10 cellular contexts compared by ENCODE assay signal in genomic region chr1:156692958-156693857, GRCh38. TPM values are rescaled to one million over a fixed set of nuclear protein-coding genes. Genes with fewer than 3 reads are reported as not detected.
DNase-seq lines count a peak whose midpoint lies in the region; ATAC-seq and TF ChIP-seq lines count a peak whose summit lies in the region.
"Had no signal": no experiment of that assay in that cellular context is flagged by ENCODE, and none has a peak within 500 bp of the region (broad histone marks: within the 10 kb centered on the region; RNA-seq: fewer than 3 reads in every experiment).

No MANE protein-coding gene starts in this region.

- intact Hi-C loops in activated CD8-positive, alpha-beta T cell treated with anti-CD3 and anti-CD28 coated beads for 36 hours (cut with micrococcal nuclease): no loop called here
- intact Hi-C loops in adrenal gland (cut with DNase I): loop anchor here in 1 of 2 donors (10.0 kb wide), 1 partner anchor 172 kb away; the partner anchor contains the start of gene NTRK1

- no peak overlapping the region for H3K27ac Mint-ChIP-seq in activated CD8-positive, alpha-beta T cell treated with anti-CD3 and anti-CD28 coated beads for 36 hours
- H3K27ac Mint-ChIP-seq: stimulated activated naive CD8-positive, alpha-beta T cell treated with anti-CD3 and anti-CD28 coated beads, Interleukin-15, Interleukin-2, amounts not matched to agents 100 ng/mL and 50 ng/mL, for 24 hours had no signal

- TF ChIP-seq POLR2A in adrenal gland (IDR thresholded peaks at IDR 0.05): no peak

- CTCF ChIA-PET in activated CD8-positive, alpha-beta T cell treated with anti-CD3 and anti-CD28 coated beads for 36 hours (lab: Charles Lee): interaction anchor here (1.5 to 13.3 kb wide), 3 partner anchors 10 to 33 kb away, joined by 5 to 396 read pairs (median 271); partner anchors contain the start of genes CRABP2, ISG20L2 and METTL25B

- H3K4me1 ChIP-seq in lung (ENCODE audit: control insufficient read depth in 2 of 2, insufficient read depth in 2 of 2, low read length in 2 of 2): peaks cover 0 to 4% of the 10 kb centered on the region in 2 donors
- peaks cover 0 to 7% of the 10 kb centered on the region in 2 donors for H3K4me1 ChIP-seq in adrenal gland (replicated peaks in 1 of 2)

- H3K27me3 Mint-ChIP-seq in activated CD8-positive, alpha-beta T cell treated with anti-CD3 and anti-CD28 coated beads for 36 hours: peaks cover 61% of the 10 kb centered on the region

- no peak for ATAC-seq in activated CD8-positive, alpha-beta T cell treated with anti-CD3 and anti-CD28 coated beads for 36 hours
- ATAC-seq in lung (ENCODE audit: insufficient read depth, low FRiP score) (no peak), GM18858 (IDR thresholded peaks at IDR 0.05; ENCODE audit: unreplicated experiment) (no peak)

- WGBS in lung, 2 donors: 48 to 50% methylated on average over 16 of the region's 16 CpGs
- WGBS in adrenal gland, 4 donors: 43 to 56% (median 51%) methylated on average over 15 to 16 of the region's 16 CpGs

- H3K9me3 ChIP-seq in lung (ENCODE audit: control insufficient read depth in 2 of 2, insufficient read depth in 1 of 2, low read length in 1 of 2) (no peaks in the 10 kb centered on the region), adrenal gland (replicated peaks in 1 of 3) (no peaks in the 10 kb centered on the region)

- H3K27ac ChIP-seq in lung (ENCODE audit: low read depth in 1 of 2, low read length in 1 of 2): no peak overlapping the region
- H3K27ac ChIP-seq in adrenal gland: no peak overlapping the region

- no peaks in the 10 kb centered on the region for H3K27me3 ChIP-seq in lung (ENCODE audit: control insufficient read depth, insufficient read depth)
- peaks cover 10% of the 10 kb centered on the region for H3K27me3 ChIP-seq in adrenal gland

- H3K4me3 Mint-ChIP-seq in activated CD8-positive, alpha-beta T cell treated with anti-CD3 and anti-CD28 coated beads for 36 hours: no peak overlapping the region
- H3K4me3 Mint-ChIP-seq: stimulated activated naive CD8-positive, alpha-beta T cell treated with anti-CD3 and anti-CD28 coated beads, Interleukin-15, Interleukin-2, amounts not matched to agents 100 ng/mL and 50 ng/mL, for 24 hours had no signal

- DNase-seq in Caki2 (ENCODE audit: low read depth) (peak; percentile 41), M059J (ENCODE audit: low read depth) (peak; percentile 46), lung (ENCODE audit: low spot score) (peak; percentile 51), hepatic stellate cell (ENCODE audit: low spot score) (no peak), adrenal gland (no peak)
- DNase-seq in activated CD8-positive, alpha-beta T cell treated with anti-CD3 and anti-CD28 coated beads for 36 hours: peak; percentile 41
- no peak for DNase-seq in stimulated activated CD4-positive, alpha-beta T cell treated with anti-CD3 and anti-CD28 coated beads, Interleukin-12 subunit alpha, Interleukin-12 subunit beta, amount 100 ng/mL, for 4 hours
- DNase-seq: NCI-H524 treated with DMSO at 0.1 percent for 48 hours had no signal

- H3K36me3 ChIP-seq in lung (ENCODE audit: control insufficient read depth in 2 of 2, insufficient read depth in 2 of 2, low read length in 2 of 2) (no peaks in the 10 kb centered on the region), adrenal gland (replicated peaks in 1 of 2) (no peaks in the 10 kb centered on the region)

- no peaks in the 10 kb centered on the region for H3K36me3 Mint-ChIP-seq in activated CD8-positive, alpha-beta T cell treated with anti-CD3 and anti-CD28 coated beads for 36 hours (ENCODE audit: low read depth)

- no peak for TF ChIP-seq CTCF in activated CD8-positive, alpha-beta T cell treated with anti-CD3 and anti-CD28 coated beads for 36 hours (IDR thresholded peaks at IDR 0.05)
- TF ChIP-seq CTCF in lung (IDR thresholded peaks at IDR 0.05; ENCODE audit: control extremely low read depth, extremely low read depth) (no peak), adrenal gland (IDR thresholded peaks at IDR 0.05) (no peak)

- H3K4me1 Mint-ChIP-seq in activated CD8-positive, alpha-beta T cell treated with anti-CD3 and anti-CD28 coated beads for 36 hours (ENCODE audit: low read depth): peaks cover 23% of the 10 kb centered on the region

- H3K4me3 ChIP-seq in lung: no peak overlapping the region
- H3K4me3 ChIP-seq in adrenal gland: no peak overlapping the region

- no peaks in the 10 kb centered on the region for H3K9me3 Mint-ChIP-seq in activated CD8-positive, alpha-beta T cell treated with anti-CD3 and anti-CD28 coated beads for 36 hours
- H3K9me3 Mint-ChIP-seq: stimulated activated naive CD8-positive, alpha-beta T cell treated with anti-CD3 and anti-CD28 coated beads, Interleukin-15, Interleukin-2, amounts not matched to agents 100 ng/mL and 50 ng/mL, for 24 hours had no signal

- POLR2A ChIA-PET in activated CD8-positive, alpha-beta T cell treated with anti-CD3 and anti-CD28 coated beads for 36 hours (lab: Charles Lee): interaction anchor here (1.1 kb wide), 1 partner anchor 13 kb away, joined by 3 read pairs; no protein-coding TSS in a partner anchor

- in situ Hi-C loops in Caki2 (cut with HindIII; ENCODE audit: low pct_unique_long_range_greater_than_20kb, low sequenced_read_pairs): no loop called here

RNA-seq across cellular contexts. Expression of gene CRABP2, which starts 12.2 kb away (rescaled TPM):
- not detected in 2 replicates for total RNA-seq in Caki2 (2014; rRNA removed; shearing (Covaris generic); ENCODE audit: low replicate concordance)
- total RNA-seq in M059J (2014; rRNA removed; shearing (Covaris generic)): 21.1 and 31.9 TPM in 2 replicates
- under 1 TPM; 0.78 to 0.90 TPM for total RNA-seq in activated CD8-positive, alpha-beta T cell treated with anti-CD3 and anti-CD28 coated beads for 36 hours
- total RNA-seq in lung: 10 to 100 TPM in 1 of 2 donors, 1 to 10 TPM in 1; 5.8 to 13.6 TPM
- 1 to 10 TPM; 1.3 to 4.0 TPM for polyA plus RNA-seq in lung
- 10 to 100 TPM in 1 of 8 donors, 1 to 10 TPM in 7; 3.1 to 11.6 (median 6.8) TPM for total RNA-seq in adrenal gland
- polyA plus RNA-seq in adrenal gland: 10 to 100 TPM in 2 of 3 donors, 1 to 10 TPM in 1; 5.0 to 17.8 (median 11.2) TPM

RNA-seq across cellular contexts. Expression of gene NES, which starts 16.0 kb away (rescaled TPM):
- 0.03 TPM in 2 replicates for total RNA-seq in Caki2 (2014; rRNA removed; shearing (Covaris generic); ENCODE audit: low replicate concordance)
- total RNA-seq in M059J (2014; rRNA removed; shearing (Covaris generic)): 0.02 and 0.37 TPM in 2 replicates
- not detected for total RNA-seq in activated CD8-positive, alpha-beta T cell treated with anti-CD3 and anti-CD28 coated beads for 36 hours
- 10 to 100 TPM; 37.3 to 57.4 TPM for total RNA-seq in lung
- polyA plus RNA-seq in lung: 10 to 100 TPM; 17.6 to 31.1 TPM
- 10 to 100 TPM in 6 of 8 donors, 1 to 10 TPM in 2; 7.7 to 22.9 (median 14.0) TPM for total RNA-seq in adrenal gland
- polyA plus RNA-seq in adrenal gland: 10 to 100 TPM; 13.2 to 26.9 (median 18.0) TPM

RNA-seq across cellular contexts. Expression of gene METTL25B, which starts 35.1 kb away (rescaled TPM):
- 34.4 and 34.6 TPM in 2 replicates for total RNA-seq in Caki2 (2014; rRNA removed; shearing (Covaris generic); ENCODE audit: low replicate concordance)
- total RNA-seq in M059J (2014; rRNA removed; shearing (Covaris generic)): 12.2 and 23.3 TPM in 2 replicates
- 10 to 100 TPM; 32.3 to 32.5 TPM for total RNA-seq in activated CD8-positive, alpha-beta T cell treated with anti-CD3 and anti-CD28 coated beads for 36 hours
- total RNA-seq in lung (10 to 100 TPM; 24.4 to 34.9 TPM), adrenal gland (100 to 1,000 TPM in 1 of 8 donors, 10 to 100 TPM in 7; 24.0 to 140 (median 32.5) TPM)
- polyA plus RNA-seq in lung (10 to 100 TPM; 28.3 to 42.6 TPM), adrenal gland (100 to 1,000 TPM in 1 of 3 donors, 10 to 100 TPM in 2; 17.4 to 127 (median 68.6) TPM)

RNA-seq across cellular contexts. Expression of gene ISG20L2, which starts 35.4 kb away (rescaled TPM):
- 9.6 and 19.6 TPM in 2 replicates for total RNA-seq in Caki2 (2014; rRNA removed; shearing (Covaris generic); ENCODE audit: low replicate concordance)
- total RNA-seq in M059J (2014; rRNA removed; shearing (Covaris generic)): 27.0 and 27.8 TPM in 2 replicates
- 10 to 100 TPM; 40.6 to 44.5 TPM for total RNA-seq in activated CD8-positive, alpha-beta T cell treated with anti-CD3 and anti-CD28 coated beads for 36 hours
- total RNA-seq in lung (10 to 100 TPM; 11.3 to 26.3 TPM), adrenal gland (10 to 100 TPM; 10.6 to 38.5 (median 18.4) TPM)
- polyA plus RNA-seq in lung (10 to 100 TPM in 1 of 2 donors, 1 to 10 TPM in 1; 9.3 to 24.2 TPM), adrenal gland (10 to 100 TPM in 1 of 3 donors, 1 to 10 TPM in 2; 5.5 to 40.0 (median 8.8) TPM)

RNA-seq across cellular contexts. Expression of gene MRPL24, which starts 47.7 kb away (rescaled TPM):
- total RNA-seq in Caki2 (2014; rRNA removed; shearing (Covaris generic); ENCODE audit: low replicate concordance): 181 and 194 TPM in 2 replicates
- total RNA-seq in M059J (2014; rRNA removed; shearing (Covaris generic)): 48.1 and 61.7 TPM in 2 replicates
- 10 to 100 TPM; 84.2 to 93.6 TPM for total RNA-seq in activated CD8-positive, alpha-beta T cell treated with anti-CD3 and anti-CD28 coated beads for 36 hours
- total RNA-seq in lung: 10 to 100 TPM; 26.7 to 65.4 TPM
- 100 to 1,000 TPM in 1 of 2 donors, 10 to 100 TPM in 1; 93.6 to 120 TPM for polyA plus RNA-seq in lung
- total RNA-seq in adrenal gland: 100 to 1,000 TPM in 4 of 8 donors, 10 to 100 TPM in 4; 46.7 to 140 (median 91.4) TPM
- 100 to 1,000 TPM; 154 to 294 (median 239) TPM for polyA plus RNA-seq in adrenal gland

Comparison
In these comparisons a context has a peak if more than half of its experiments do, and no peak if none do; other contexts are left out.
1. DNase-seq: peak in Caki2 (single experiment), M059J (single experiment), activated CD8-positive, alpha-beta T cell treated with anti-CD3 and anti-CD28 coated beads for 36 hours (single experiment) and lung (single experiment); none in stimulated activated CD4-positive, alpha-beta T cell treated with anti-CD3 and anti-CD28 coated beads, Interleukin-12 subunit alpha, Interleukin-12 subunit beta, amount 100 ng/mL, for 4 hours (single experiment), hepatic stellate cell (single experiment) and adrenal gland (0 of 7).